In genomic region chr5:142404046-142404477, GRCh38 we compare ENCODE assay signal across 16 cellular contexts.
DNase-seq lines count a peak whose midpoint lies in the region; ATAC-seq, FAIRE-seq and TF ChIP-seq lines count a peak whose summit lies in the region.
"Had no signal": no experiment of that assay in that cellular context is flagged by ENCODE, and none has a peak within 500 bp of the region (broad histone marks: within the 10 kb centered on the region; RNA-seq: fewer than 3 reads in every experiment).

No MANE protein-coding gene starts in this region.

- FAIRE-seq in urothelium cell line (lab: Jason Lieb, UNC) = no peak
- FAIRE-seq: pancreas had no signal

- H3K27me3 Mint-ChIP-seq in Calu3 (ENCODE audit: unreplicated experiment) (no peaks in the 10 kb centered on the region), progenitor cell of endocrine pancreas (no peaks in the 10 kb centered on the region)

- peaks cover 8% of the 10 kb centered on the region for H3K36me3 Mint-ChIP-seq in Calu3 (ENCODE audit: insufficient read depth, unreplicated experiment)
- no peaks in the 10 kb centered on the region for H3K36me3 Mint-ChIP-seq in progenitor cell of endocrine pancreas (ENCODE audit: insufficient read depth)

- ATAC-seq in GM18907 (IDR thresholded peaks at IDR 0.05; ENCODE audit: unreplicated experiment) = no peak

- in situ Hi-C loops in astrocyte of the spinal cord (cut with HindIII; ENCODE audit: low sequenced_read_pairs) = no loop called here

- no peak overlapping the region for H3K4me3 ChIP-seq in astrocyte of the spinal cord (ENCODE audit: low read depth, low read length)
- H3K4me3 ChIP-seq: lung, pancreas, Peyer's patch had no signal

- H3K27ac Mint-ChIP-seq in Calu3 (ENCODE audit: unreplicated experiment) (peak overlapping the region; percentile 62), progenitor cell of endocrine pancreas (peak overlapping the region; percentile 45)
- H3K27ac Mint-ChIP-seq: B cell had no signal

- intact Hi-C loops in Calu3 (cut with micrococcal nuclease; ENCODE audit: unreplicated experiment) = no loop called here

- H3K4me1 Mint-ChIP-seq in Calu3 (ENCODE audit: low read depth, unreplicated experiment) (peaks cover 24% of the 10 kb centered on the region), progenitor cell of endocrine pancreas (ENCODE audit: low read depth) (peaks cover 13% of the 10 kb centered on the region)

- DNase-seq in Calu3 = no peak
- DNase-seq in astrocyte of the spinal cord (ENCODE audit: low read depth, low spot score) = peak; percentile 37
- DNase-seq in hepatic stellate cell (ENCODE audit: low spot score) = peak; percentile 65
- no peak for DNase-seq in progenitor cell of endocrine pancreas (ENCODE audit: low spot score, unreplicated experiment)
- no peak for DNase-seq in urothelium cell line (ENCODE audit: low spot score)
- DNase-seq in H4 (ENCODE audit: low spot score) = no peak
- no peak for DNase-seq in GM10266 (ENCODE audit: extremely low spot score)
- DNase-seq: activated naive CD4-positive, alpha-beta T cell treated with Interleukin-2 at 50 U/mL for 16 hours; dermis blood vessel endothelial cell; NCI-H446 treated with DMSO at 0.1 percent for 48 hours; pancreas; Peyer's patch; stimulated activated CD4-positive, alpha-beta T cell treated with anti-CD3 and anti-CD28 coated beads, Interleukin-1b, Interleukin-23, amount 100 ng/mL, for 48 hours had no signal

- H3K9me3 Mint-ChIP-seq in Calu3 (ENCODE audit: low read depth, unreplicated experiment) (no peaks in the 10 kb centered on the region), progenitor cell of endocrine pancreas (ENCODE audit: low read depth) (no peaks in the 10 kb centered on the region)

- H3K4me3 Mint-ChIP-seq in Calu3 (ENCODE audit: low read depth, unreplicated experiment) = peak overlapping the region; percentile 15
- H3K4me3 Mint-ChIP-seq in progenitor cell of endocrine pancreas (ENCODE audit: low read depth) = no peak overlapping the region
- H3K4me3 Mint-ChIP-seq: B cell had no signal

- no peak for TF ChIP-seq CTCF in Calu3 (IDR thresholded peaks at IDR 0.05; ENCODE audit: unreplicated experiment)
- TF ChIP-seq CTCF in astrocyte of the spinal cord (IDR thresholded peaks at IDR 0.05; ENCODE audit: low read depth, low read length) = no peak
- TF ChIP-seq CTCF in progenitor cell of endocrine pancreas (IDR thresholded peaks at IDR 0.05; ENCODE audit: unreplicated experiment) = no peak
- no peak for TF ChIP-seq CTCF in GM10266 (IDR thresholded peaks at IDR 0.05; ENCODE audit: control insufficient read depth, insufficient read depth, low read depth, missing control alignments)

- CTCF ChIA-PET in Calu3 (lab: Charles Lee) = interaction anchor here (0.5 to 1.4 kb wide), 2 partner anchors 16 to 516 kb away, joined by 3 to 5 read pairs; no protein-coding TSS in a partner anchor

- no TSS peak for BruUV-seq in Calu3 (replicated peaks; lab: Mats Ljungman, UMichigan)

Comparison
In these comparisons a context has a peak if more than half of its experiments do, and no peak if none do; other contexts are left out.
1. DNase-seq: peak in astrocyte of the spinal cord (single experiment) and hepatic stellate cell (single experiment); none in Calu3 (single experiment), progenitor cell of endocrine pancreas (single experiment), urothelium cell line (single experiment), H4 (single experiment) and GM10266 (single experiment).